15 cellular contexts compared by ENCODE assay signal in the genomic region with DNA sequence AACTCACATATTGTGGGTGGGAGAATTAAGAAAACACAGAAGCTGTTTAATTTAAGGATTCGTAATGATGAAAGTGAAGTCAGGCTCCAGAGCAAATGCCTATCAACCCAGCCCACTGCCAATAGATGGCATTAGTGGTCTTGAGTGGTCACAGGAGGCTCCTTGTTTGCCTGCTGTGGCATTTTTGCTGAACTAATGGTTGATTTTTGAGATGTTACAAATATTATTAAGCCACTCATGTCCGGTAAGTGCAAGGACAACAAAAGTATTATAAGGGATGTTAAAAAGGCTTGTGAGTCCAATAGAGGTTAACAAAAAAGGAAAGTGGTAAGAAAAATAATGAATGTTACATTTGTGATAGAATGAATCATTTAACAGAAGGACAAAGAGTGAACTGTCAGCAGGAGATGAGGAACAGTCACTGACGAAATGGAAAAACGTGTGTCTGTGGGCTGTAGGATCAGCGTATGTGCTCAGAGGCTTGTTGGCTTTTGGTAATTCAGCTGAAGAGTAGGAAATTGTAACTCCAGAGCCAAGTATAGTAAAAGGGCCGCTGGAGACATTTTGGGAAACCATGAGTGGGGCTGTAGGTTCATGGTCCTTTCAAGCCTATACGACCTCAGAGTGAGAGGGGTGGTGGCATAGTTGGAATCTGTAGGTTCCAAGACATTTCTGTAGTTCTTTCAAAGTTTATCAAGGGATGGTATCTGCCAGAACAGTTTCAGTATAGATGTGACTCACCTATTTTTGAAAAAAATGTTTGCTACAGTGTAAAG. TPM values are rescaled to one million over a fixed set of nuclear protein-coding genes. Genes with fewer than 3 reads are reported as not detected.
DNase-seq lines count a peak whose midpoint lies in the region; ATAC-seq, FAIRE-seq and TF ChIP-seq lines count a peak whose summit lies in the region.
"Had no signal": no experiment of that assay in that cellular context is flagged by ENCODE, and none has a peak within 500 bp of the region (broad histone marks: within the 10 kb centered on the region; RNA-seq: fewer than 3 reads in every experiment).

No MANE protein-coding gene starts in this region.

- FAIRE-seq in D721Med (lab: Jason Lieb, UNC) = no peak
- FAIRE-seq: H54, HTR-8/SVneo had no signal

- no peak for DNase-seq in natural killer cell treated with Interleukin-12 subunit alpha and Interleukin-12 subunit beta and Interleukin-15 and Interleukin-18, amount 100 ng/mL, for 72 hours (ENCODE audit: low spot score)
- DNase-seq in natural killer cell = no peak
- no peak for DNase-seq in activated T-cell treated with anti-CD3 and anti-CD28 coated beads, Interleukin-2, amount 50 U/mL, for 4 hours
- peak; percentile 94 for DNase-seq in foreskin melanocyte
- peak; percentile 71 for DNase-seq in superior temporal gyrus (ENCODE audit: extremely low spot score)
- no peak for DNase-seq in NCI-H524 treated with DMSO at 0.1 percent for 48 hours (lab: John Stamatoyannopoulos, UW)
- no peak for DNase-seq in NCI-H2171 (lab: John Stamatoyannopoulos, UW)
- DNase-seq in D721Med (ENCODE audit: insufficient read length, low spot score) = no peak
- DNase-seq: aorta; effector memory CD4-positive, alpha-beta T cell; left colon; NCI-H1105 treated with DMSO at 0.1 percent for 48 hours; NCI-H69 had no signal

- H3K36me3 Mint-ChIP-seq in natural killer cell treated with Interleukin-12 subunit alpha and Interleukin-12 subunit beta and Interleukin-15 and Interleukin-18, amount 100 ng/mL, for 72 hours = peaks cover 39% of the 10 kb centered on the region
- H3K36me3 Mint-ChIP-seq in natural killer cell = peaks cover 41% of the 10 kb centered on the region
- H3K36me3 Mint-ChIP-seq in activated T-cell treated with anti-CD3 and anti-CD28 coated beads, Interleukin-2, amount 50 U/mL, for 4 hours (ENCODE audit: insufficient read depth) = peaks cover 70% of the 10 kb centered on the region

- TF ChIP-seq CTCF in natural killer cell (IDR thresholded peaks at IDR 0.05) (no peak), D721Med (IDR thresholded peaks at IDR 0.05; ENCODE audit: insufficient read depth, missing control alignments) (no peak)

- H3K4me1 Mint-ChIP-seq in natural killer cell treated with Interleukin-12 subunit alpha and Interleukin-12 subunit beta and Interleukin-15 and Interleukin-18, amount 100 ng/mL, for 72 hours (ENCODE audit: low read depth in 2 of 2) = peaks cover 46 to 49% of the 10 kb centered on the region in 2 donors
- peaks cover 48 to 60% of the 10 kb centered on the region in 2 donors for H3K4me1 Mint-ChIP-seq in natural killer cell
- H3K4me1 Mint-ChIP-seq in activated T-cell treated with anti-CD3 and anti-CD28 coated beads, Interleukin-2, amount 50 U/mL, for 4 hours (ENCODE audit: low read depth) = peaks cover 47% of the 10 kb centered on the region

- H3K27ac Mint-ChIP-seq in natural killer cell treated with Interleukin-12 subunit alpha and Interleukin-12 subunit beta and Interleukin-15 and Interleukin-18, amount 100 ng/mL, for 72 hours = peak overlapping the region; percentile 3 to 6
- H3K27ac Mint-ChIP-seq in natural killer cell = peak overlapping the region in 1 of 2 donors; percentile 65

- H3K27me3 Mint-ChIP-seq in natural killer cell treated with Interleukin-12 subunit alpha and Interleukin-12 subunit beta and Interleukin-15 and Interleukin-18, amount 100 ng/mL, for 72 hours = no peaks in the 10 kb centered on the region
- no peaks in the 10 kb centered on the region for H3K27me3 Mint-ChIP-seq in natural killer cell (ENCODE audit: low read depth in 2 of 2)
- no peaks in the 10 kb centered on the region for H3K27me3 Mint-ChIP-seq in activated T-cell treated with anti-CD3 and anti-CD28 coated beads, Interleukin-2, amount 50 U/mL, for 4 hours (ENCODE audit: low read depth)

- no peak overlapping the region for H3K4me3 Mint-ChIP-seq in natural killer cell treated with Interleukin-12 subunit alpha and Interleukin-12 subunit beta and Interleukin-15 and Interleukin-18, amount 100 ng/mL, for 72 hours
- H3K4me3 Mint-ChIP-seq in natural killer cell = no peak overlapping the region
- peak overlapping the region; percentile 24 for H3K4me3 Mint-ChIP-seq in activated T-cell treated with anti-CD3 and anti-CD28 coated beads, Interleukin-2, amount 50 U/mL, for 4 hours

- H3K9me3 Mint-ChIP-seq in natural killer cell treated with Interleukin-12 subunit alpha and Interleukin-12 subunit beta and Interleukin-15 and Interleukin-18, amount 100 ng/mL, for 72 hours = no peaks in the 10 kb centered on the region
- H3K9me3 Mint-ChIP-seq in natural killer cell = no peaks in the 10 kb centered on the region
- H3K9me3 Mint-ChIP-seq in activated T-cell treated with anti-CD3 and anti-CD28 coated beads, Interleukin-2, amount 50 U/mL, for 4 hours = no peaks in the 10 kb centered on the region

- intact Hi-C loops in natural killer cell (cut with micrococcal nuclease) = loop anchor here (10.0 kb wide), 1 partner anchor 128 kb away; no protein-coding TSS in a partner anchor

- ATAC-seq in natural killer cell treated with Interleukin-12 subunit alpha and Interleukin-12 subunit beta and Interleukin-15 and Interleukin-18, amount 100 ng/mL, for 72 hours = peak; percentile 53 to 65
- ATAC-seq in natural killer cell = no peak
- peak; percentile 81 to 88 for ATAC-seq in activated T-cell treated with anti-CD3 and anti-CD28 coated beads, Interleukin-2, amount 50 U/mL, for 4 hours
- ATAC-seq: left colon had no signal

RNA-seq across cellular contexts. Expression of gene SFT2D2, which starts 11.2 kb away (rescaled TPM):
- total RNA-seq in natural killer cell treated with Interleukin-12 subunit alpha and Interleukin-12 subunit beta and Interleukin-15 and Interleukin-18, amount 100 ng/mL, for 72 hours = 10 to 100 TPM; 51.2 to 78.5 TPM
- 100 to 1,000 TPM in 2 of 3 donors, 10 to 100 TPM in 1; 91.8 to 118 (median 116) TPM for total RNA-seq in natural killer cell
- 10 to 100 TPM; 31.0 to 37.1 (median 36.9) TPM for total RNA-seq in activated T-cell treated with anti-CD3 and anti-CD28 coated beads, Interleukin-2, amount 50 U/mL, for 4 hours

RNA-seq across cellular contexts. Expression of gene TBX19, which starts 43.7 kb away (rescaled TPM):
- 1 to 10 TPM; 3.0 to 3.7 TPM for total RNA-seq in natural killer cell treated with Interleukin-12 subunit alpha and Interleukin-12 subunit beta and Interleukin-15 and Interleukin-18, amount 100 ng/mL, for 72 hours
- total RNA-seq in natural killer cell = 1 to 10 TPM; 5.2 to 7.2 (median 5.3) TPM
- under 1 TPM; 0.47 to 0.57 (median 0.48) TPM for total RNA-seq in activated T-cell treated with anti-CD3 and anti-CD28 coated beads, Interleukin-2, amount 50 U/mL, for 4 hours

RNA-seq across cellular contexts. Expression of gene TIPRL, which starts 58.3 kb away (rescaled TPM):
- total RNA-seq in natural killer cell treated with Interleukin-12 subunit alpha and Interleukin-12 subunit beta and Interleukin-15 and Interleukin-18, amount 100 ng/mL, for 72 hours = 10 to 100 TPM; 34.6 to 49.6 TPM
- 10 to 100 TPM; 23.5 to 27.4 (median 25.6) TPM for total RNA-seq in natural killer cell
- 10 to 100 TPM; 46.3 to 47.9 (median 46.7) TPM for total RNA-seq in activated T-cell treated with anti-CD3 and anti-CD28 coated beads, Interleukin-2, amount 50 U/mL, for 4 hours

Comparison
In these comparisons a context has a peak if more than half of its experiments do, and no peak if none do; other contexts are left out.
1. ATAC-seq: peak in natural killer cell treated with Interleukin-12 subunit alpha and Interleukin-12 subunit beta and Interleukin-15 and Interleukin-18, amount 100 ng/mL, for 72 hours (2 of 2) and activated T-cell treated with anti-CD3 and anti-CD28 coated beads, Interleukin-2, amount 50 U/mL, for 4 hours (2 of 2); none in natural killer cell (0 of 3).
2. DNase-seq: peak in foreskin melanocyte (single experiment) and superior temporal gyrus (single experiment); none in natural killer cell treated with Interleukin-12 subunit alpha and Interleukin-12 subunit beta and Interleukin-15 and Interleukin-18, amount 100 ng/mL, for 72 hours (single experiment), natural killer cell (single experiment), activated T-cell treated with anti-CD3 and anti-CD28 coated beads, Interleukin-2, amount 50 U/mL, for 4 hours (single experiment), NCI-H524 treated with DMSO at 0.1 percent for 48 hours (single experiment), NCI-H2171 (single experiment) and D721Med (single experiment).